7 cellular contexts compared by ENCODE assay signal in the genomic region with DNA sequence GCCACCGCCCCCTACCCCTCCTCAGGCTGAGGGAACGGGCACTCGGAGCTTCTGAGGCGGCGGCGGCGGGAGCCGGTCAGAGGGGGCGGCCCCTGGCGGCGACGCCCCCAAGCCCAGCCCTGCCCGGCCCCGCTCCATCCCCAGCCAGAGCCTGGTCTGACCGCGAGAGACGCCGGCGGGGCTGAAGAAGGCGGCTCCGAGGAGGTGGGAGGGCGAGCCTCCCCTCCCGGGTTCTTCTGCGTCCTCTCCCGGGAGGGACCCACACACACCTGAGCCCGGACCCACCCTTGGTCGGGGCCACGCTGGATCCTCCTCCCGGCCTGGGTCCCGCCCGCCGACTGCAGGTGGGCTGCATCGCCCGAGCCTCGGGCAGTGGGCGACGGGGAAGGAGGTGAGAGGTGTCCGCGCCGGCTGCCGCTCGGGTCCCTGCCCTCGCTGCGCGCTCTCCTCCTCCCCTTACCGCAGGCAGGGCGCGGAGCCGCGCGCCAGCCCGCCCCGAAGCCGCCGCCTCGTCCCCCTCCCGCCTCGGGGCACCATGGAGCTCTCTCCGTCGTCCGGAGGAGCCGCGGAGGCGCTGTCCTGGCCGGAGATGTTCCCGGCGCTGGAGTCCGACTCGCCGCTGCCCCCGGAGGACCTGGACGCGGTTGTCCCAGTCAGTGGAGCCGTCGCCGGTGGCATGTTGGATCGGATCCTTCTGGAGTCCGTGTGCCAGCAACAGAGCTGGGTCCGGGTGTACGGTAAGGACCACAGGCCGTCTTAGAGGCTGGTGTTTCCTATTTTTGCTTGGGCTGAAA.
A peak's percentile ranks its signal among the peaks of the same experiment; 100 is the strongest.
DNase-seq lines count a peak whose midpoint lies in the region; ATAC-seq and TF ChIP-seq lines count a peak whose summit lies in the region.

TSS of gene RASAL2 (plus strand) at position 147 of the 794 bp plus-strand sequence. CDS start at position 536, 389 bp downstream.

- no peaks in the 10 kb centered on the region for H3K9me3 ChIP-seq in ES-I3 (ENCODE audit: control insufficient read depth, insufficient read depth, low read length)
- no peaks in the 10 kb centered on the region for H3K9me3 ChIP-seq in RWPE2 (ENCODE audit: severe bottlenecking)

- H3K27ac Mint-ChIP-seq in dendritic cell treated with granulocyte-macrophage colony-stimulating factor and Interleukin-4, amounts not matched to agents 40 ng/mL and 50 ng/mL, for 4 days: peak within 1 kb of the TSS; percentile 86

- H3K27me3 Mint-ChIP-seq in dendritic cell treated with granulocyte-macrophage colony-stimulating factor and Interleukin-4, amounts not matched to agents 40 ng/mL and 50 ng/mL, for 4 days: no peaks in the 10 kb centered on the region

- peak; percentile 54 for ATAC-seq in GM21360 (IDR thresholded peaks at IDR 0.05; ENCODE audit: unreplicated experiment)
- ATAC-seq in HG03565 (IDR thresholded peaks at IDR 0.05; ENCODE audit: unreplicated experiment): peak; percentile 32
- ATAC-seq in RWPE2 (ENCODE audit: low read depth): peak; percentile 68

- H3K36me3 ChIP-seq in ES-I3 (ENCODE audit: insufficient read depth, low read length): no peaks in the 10 kb centered on the region
- H3K36me3 ChIP-seq in RWPE2 (ENCODE audit: low read depth): no peaks in the 10 kb centered on the region

- H3K9ac ChIP-seq in ES-I3 (ENCODE audit: low read depth, low read length): peak within 1 kb of the TSS; percentile 96

- no peak for TF ChIP-seq CTCF in RWPE2 (IDR thresholded peaks at IDR 0.05; ENCODE audit: poor library complexity, severe bottlenecking)

- H3K4me1 ChIP-seq in ES-I3 (ENCODE audit: insufficient read depth, low read length) (peaks cover 26% of the 10 kb centered on the region), RWPE2 (ENCODE audit: insufficient read depth, poor library complexity, severe bottlenecking) (peaks cover 40% of the 10 kb centered on the region)

- H3K4me3 Mint-ChIP-seq in dendritic cell treated with granulocyte-macrophage colony-stimulating factor and Interleukin-4, amounts not matched to agents 40 ng/mL and 50 ng/mL, for 4 days: peak within 1 kb of the TSS; percentile 85

- H3K27ac ChIP-seq in RWPE2 (ENCODE audit: poor library complexity, severe bottlenecking) (peak within 1 kb of the TSS; percentile 71), layer of hippocampus (ENCODE audit: low read depth, low read length) (peak within 1 kb of the TSS; percentile 90)

- no peaks in the 10 kb centered on the region for H3K9me3 Mint-ChIP-seq in dendritic cell treated with granulocyte-macrophage colony-stimulating factor and Interleukin-4, amounts not matched to agents 40 ng/mL and 50 ng/mL, for 4 days

- H3K4me3 ChIP-seq in RWPE2 (ENCODE audit: severe bottlenecking): peak within 1 kb of the TSS; percentile 95

- peaks cover 16% of the 10 kb centered on the region for H3K36me3 Mint-ChIP-seq in dendritic cell treated with granulocyte-macrophage colony-stimulating factor and Interleukin-4, amounts not matched to agents 40 ng/mL and 50 ng/mL, for 4 days (ENCODE audit: low read depth)

- H3K4me1 Mint-ChIP-seq in dendritic cell treated with granulocyte-macrophage colony-stimulating factor and Interleukin-4, amounts not matched to agents 40 ng/mL and 50 ng/mL, for 4 days (ENCODE audit: low read depth): peaks cover 55% of the 10 kb centered on the region

- intact Hi-C loops in dendritic cell treated with granulocyte-macrophage colony-stimulating factor and Interleukin-4, amounts not matched to agents 40 ng/mL and 50 ng/mL, for 4 days (cut with micrococcal nuclease): loop anchor here (1.0 to 5.0 kb wide), 4 partner anchors 27 to 188 kb away; no protein-coding TSS in a partner anchor

- DNase-seq in RWPE2 (ENCODE audit: low spot score): peak; percentile 68
- DNase-seq in stimulated activated CD4-positive, alpha-beta T cell treated with anti-CD3 and anti-CD28 coated beads, Interleukin-4, amount 100 ng/mL, for 1 hour: peak; percentile 3

- H3K27me3 ChIP-seq in RWPE2 (ENCODE audit: insufficient read depth, poor library complexity, severe bottlenecking) (no peaks in the 10 kb centered on the region), layer of hippocampus (ENCODE audit: control insufficient read depth, insufficient read depth, low read length) (no peaks in the 10 kb centered on the region)

Comparison
In these comparisons a context has a peak if more than half of its experiments do, and no peak if none do; other contexts are left out.
1. Peak in every context shown above with its lines: DNase-seq, ATAC-seq, H3K4me3 ChIP-seq and H3K27ac ChIP-seq.